Comparison of ENCODE assay signal across 8 cellular contexts in the genomic region with DNA sequence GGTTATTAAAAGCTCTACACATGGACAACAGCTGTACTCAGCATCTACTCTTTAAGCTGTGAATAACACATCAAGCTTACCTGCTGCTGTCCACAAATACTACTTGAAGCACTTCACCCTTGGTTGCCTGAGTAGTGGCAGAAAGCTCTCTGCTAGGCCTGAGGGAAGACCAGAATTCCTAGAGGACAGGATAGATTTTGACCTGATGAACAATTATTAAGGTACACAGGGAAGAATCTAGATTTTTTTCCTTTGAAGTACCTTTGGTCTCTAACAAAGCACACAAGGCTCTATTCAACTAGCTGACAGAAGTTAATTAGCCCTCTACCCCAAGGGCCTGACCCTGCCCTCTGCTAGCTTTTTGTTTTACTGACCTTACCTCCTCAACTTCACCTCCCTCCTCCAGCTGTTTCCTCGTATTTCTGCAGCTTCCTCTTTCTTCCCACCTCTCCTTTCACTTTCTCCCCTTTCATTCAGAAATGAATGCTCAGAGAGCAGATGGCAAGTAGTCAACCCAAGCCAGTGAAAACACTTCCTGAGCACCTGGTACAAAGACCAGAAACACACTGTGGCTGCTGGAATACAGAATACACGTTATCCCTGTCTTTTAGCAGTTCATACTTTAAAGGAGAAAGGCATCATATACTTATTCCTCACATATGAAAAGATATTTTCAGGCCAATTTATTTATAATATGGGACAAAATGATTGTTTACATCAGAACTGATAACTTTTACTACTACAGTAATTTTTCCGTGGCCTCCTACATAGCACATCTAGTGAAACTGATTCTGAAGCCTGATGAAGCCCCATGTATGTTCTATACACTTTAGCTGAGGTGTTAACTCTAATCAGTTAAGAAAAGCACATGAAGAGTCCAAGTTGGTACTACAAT. TPM values are rescaled to one million over a fixed set of nuclear protein-coding genes. Genes with fewer than 3 reads are reported as not detected.
A peak's percentile ranks its signal among the peaks of the same experiment; 100 is the strongest.
DNase-seq lines count a peak whose midpoint lies in the region; ATAC-seq and TF ChIP-seq lines count a peak whose summit lies in the region.

No MANE protein-coding gene starts in this region.

- no peaks in the 10 kb centered on the region for H3K27me3 ChIP-seq in CD4-positive, CD25-positive, alpha-beta regulatory T cell (ENCODE audit: control insufficient read depth, insufficient read depth, low read length)
- no peaks in the 10 kb centered on the region for H3K27me3 ChIP-seq in Panc1 (ENCODE audit: control insufficient read depth, insufficient read depth, low read length)

- ATAC-seq in CD4-positive, CD25-positive, alpha-beta regulatory T cell (ENCODE audit: low read depth in 2 of 2): no peak
- peak; percentile 10; the same call in 1 of the 2 replicates for ATAC-seq in Panc1
- ATAC-seq in activated CD4-positive, CD25-positive, alpha-beta regulatory T cell treated with anti-CD3 and anti-CD28 coated beads, Interleukin-2, amount 50 U/mL, for 24 hours: no peak
- no peak for ATAC-seq in HG02763 (IDR thresholded peaks at IDR 0.05; ENCODE audit: unreplicated experiment)

- peaks cover 16% of the 10 kb centered on the region for H3K4me1 ChIP-seq in CD4-positive, CD25-positive, alpha-beta regulatory T cell (ENCODE audit: control insufficient read depth, insufficient read depth, low read length, poor library complexity, severe bottlenecking)
- peaks cover 82% of the 10 kb centered on the region for H3K4me1 ChIP-seq in Panc1 (ENCODE audit: control insufficient read depth, insufficient read depth, low read length)

- no peak overlapping the region for H3K27ac ChIP-seq in CD4-positive, CD25-positive, alpha-beta regulatory T cell (ENCODE audit: insufficient read depth, low read length, poor library complexity, severe bottlenecking)
- H3K27ac ChIP-seq in Panc1 (ENCODE audit: low read length): peak overlapping the region; percentile 73

- intact Hi-C loops in Panc1 (cut with micrococcal nuclease; ENCODE audit: unreplicated experiment): loop anchor here (2.0 kb wide), 1 partner anchor 135 kb away; no protein-coding TSS in a partner anchor

- no peaks in the 10 kb centered on the region for H3K36me3 Mint-ChIP-seq in CD4-positive, CD25-positive, alpha-beta regulatory T cell
- no peaks in the 10 kb centered on the region for H3K36me3 Mint-ChIP-seq in glutamatergic neuron (ENCODE audit: unreplicated experiment)

- BruUV-seq in Panc1 (replicated peaks; lab: Mats Ljungman, UMichigan): no TSS peak

- in situ Hi-C loops in Panc1 (cut with HindIII; ENCODE audit: low pct_unique_long_range_greater_than_20kb, low sequenced_read_pairs): no loop called here

- TF ChIP-seq CTCF in Panc1 (IDR thresholded peaks at IDR 0.05): no peak
- no peak for TF ChIP-seq CTCF in glutamatergic neuron (IDR thresholded peaks at IDR 0.05; ENCODE audit: partially characterized antibody, unreplicated experiment)
- no peak for TF ChIP-seq CTCF in GM10266 (IDR thresholded peaks at IDR 0.05; ENCODE audit: control insufficient read depth, insufficient read depth, low read depth, missing control alignments)

- H3K9me3 Mint-ChIP-seq in CD4-positive, CD25-positive, alpha-beta regulatory T cell: peaks cover 0 to under 1% (median 0%) of the 10 kb centered on the region in 7 donors
- peaks cover 5% of the 10 kb centered on the region for H3K9me3 Mint-ChIP-seq in glutamatergic neuron (ENCODE audit: unreplicated experiment)

- CTCF ChIA-PET in HEK293T (lab: Yijun Ruan, JAX): interaction anchor here (1.1 to 7.7 kb wide), 2 partner anchors 78 to 136 kb away, joined by 3 to 84 read pairs; no protein-coding TSS in a partner anchor
- CTCF ChIA-PET in Panc1 (lab: Charles Lee): interaction anchor here (0.6 to 1.6 kb wide), 3 partner anchors 110 to 135 kb away, joined by 5 to 8 read pairs (median 6); no protein-coding TSS in a partner anchor

- H3K4me1 Mint-ChIP-seq in CD4-positive, CD25-positive, alpha-beta regulatory T cell: peaks cover 19 to 51% (median 36%) of the 10 kb centered on the region in 4 donors
- H3K4me1 Mint-ChIP-seq in glutamatergic neuron (ENCODE audit: low read depth, unreplicated experiment): peaks cover 31% of the 10 kb centered on the region

- POLR2A ChIA-PET in HEK293T (lab: Yijun Ruan, JAX) (interaction anchor here (0.9 to 5.9 kb wide), 3 partner anchors 13 to 101 kb away, joined by 3 to 42 read pairs (median 4); partner anchors contain the start of gene SRSF1), Panc1 (lab: Charles Lee) (interaction anchor here (0.7 to 1.2 kb wide), 6 partner anchors 9 to 135 kb away, joined by 3 to 8 read pairs (median 4); no protein-coding TSS in a partner anchor)

- peak overlapping the region in 2 of 4 donors; percentile 57 to 74 for H3K4me3 Mint-ChIP-seq in CD4-positive, CD25-positive, alpha-beta regulatory T cell
- H3K4me3 Mint-ChIP-seq in glutamatergic neuron (ENCODE audit: unreplicated experiment): peak overlapping the region; percentile 60

- no peaks in the 10 kb centered on the region for H3K9me3 ChIP-seq in CD4-positive, CD25-positive, alpha-beta regulatory T cell (ENCODE audit: control insufficient read depth in 2 of 2, low read length in 2 of 2)
- no peaks in the 10 kb centered on the region for H3K9me3 ChIP-seq in Panc1 (ENCODE audit: control insufficient read depth, insufficient read depth, low read depth, low read length)

- H3K27me3 Mint-ChIP-seq in CD4-positive, CD25-positive, alpha-beta regulatory T cell: no peaks in the 10 kb centered on the region
- peaks cover 2% of the 10 kb centered on the region for H3K27me3 Mint-ChIP-seq in glutamatergic neuron (ENCODE audit: unreplicated experiment)

- peaks cover 3% of the 10 kb centered on the region for H3K36me3 ChIP-seq in CD4-positive, CD25-positive, alpha-beta regulatory T cell (ENCODE audit: control insufficient read depth, insufficient read depth, low read length)
- peaks cover 19% of the 10 kb centered on the region for H3K36me3 ChIP-seq in Panc1 (ENCODE audit: control insufficient read depth, insufficient read depth, low read length)

- H3K4me3 ChIP-seq in CD4-positive, CD25-positive, alpha-beta regulatory T cell (ENCODE audit: low read depth, low read length): no peak overlapping the region
- H3K4me3 ChIP-seq in Panc1 (ENCODE audit: low read depth in 2 of 2, low read length in 2 of 2): no peak overlapping the region

- H3K27ac Mint-ChIP-seq in CD4-positive, CD25-positive, alpha-beta regulatory T cell: peak overlapping the region in 2 of 3 donors; percentile 83 to 91
- peak overlapping the region; percentile 71 for H3K27ac Mint-ChIP-seq in glutamatergic neuron (ENCODE audit: unreplicated experiment)

- DNase-seq in CD4-positive, CD25-positive, alpha-beta regulatory T cell: no peak
- DNase-seq in HEK293T (ENCODE audit: extremely low spot score): no peak
- no peak for DNase-seq in Panc1 (ENCODE audit: low read depth, low spot score)
- no peak for DNase-seq in glutamatergic neuron
- DNase-seq in GM10266 (ENCODE audit: extremely low spot score): no peak
- DNase-seq in HCEC 1CT: no peak

TF ChIP-seq in HEK293T, 16 proteins besides CTCF, POLR2A, EP300 and RAD21:
- TF ChIP-seq HDGF (IDR thresholded peaks at IDR 0.05; ENCODE audit: borderline replicate concordance) (no peak), FOXK2 (IDR thresholded peaks at IDR 0.05) (no peak), ARNT (IDR thresholded peaks at IDR 0.05) (no peak), FOXM1 (IDR thresholded peaks at IDR 0.05; ENCODE audit: borderline replicate concordance) (no peak), SP1 (IDR thresholded peaks at IDR 0.05) (no peak), ELF4 (IDR thresholded peaks at IDR 0.05) (0 out of 2 replicates have a peak, but pooled peaks have one; percentile 23), TARDBP (IDR thresholded peaks at IDR 0.05) (no peak), BHLHE40 (IDR thresholded peaks at IDR 0.05; ENCODE audit: borderline replicate concordance) (0 out of 2 replicates have a peak, but pooled peaks have one; percentile 16), L3MBTL2 (conservative IDR thresholded peaks at IDR 0.05) (no peak)

RNA-seq across cellular contexts. Expression of gene VEZF1, which starts 5.7 kb away (rescaled TPM):
- 50.9 TPM for total RNA-seq in CD4-positive, CD25-positive, alpha-beta regulatory T cell
- 10 to 100 TPM; 44.6 to 51.3 (median 48.1) TPM for polyA plus RNA-seq in CD4-positive, CD25-positive, alpha-beta regulatory T cell
- 73.5 TPM for total RNA-seq in Panc1 (2021; ENCODE audit: unreplicated experiment)
- polyA plus RNA-seq in Panc1 (2012; ENCODE audit: insufficient read length): 50.1 TPM
- 88.3 TPM for total RNA-seq in glutamatergic neuron (ENCODE audit: unreplicated experiment)

RNA-seq across cellular contexts. Expression of gene SRSF1, which starts 13.3 kb away (rescaled TPM):
- total RNA-seq in CD4-positive, CD25-positive, alpha-beta regulatory T cell: 114 TPM
- polyA plus RNA-seq in CD4-positive, CD25-positive, alpha-beta regulatory T cell: 10 to 100 TPM; 46.1 to 51.9 (median 49.7) TPM
- total RNA-seq in Panc1 (2021; ENCODE audit: unreplicated experiment) (362 TPM), glutamatergic neuron (ENCODE audit: unreplicated experiment) (227 TPM)
- 307 TPM for polyA plus RNA-seq in Panc1 (2012; ENCODE audit: insufficient read length)

RNA-seq across cellular contexts. Expression of gene CUEDC1, which starts 38.5 kb away (rescaled TPM):
- total RNA-seq in CD4-positive, CD25-positive, alpha-beta regulatory T cell: not detected
- not detected for polyA plus RNA-seq in CD4-positive, CD25-positive, alpha-beta regulatory T cell
- total RNA-seq in Panc1 (2021; ENCODE audit: unreplicated experiment) (103 TPM), glutamatergic neuron (ENCODE audit: unreplicated experiment) (22.9 TPM)
- 107 TPM for polyA plus RNA-seq in Panc1 (2012; ENCODE audit: insufficient read length)

Comparison
In these comparisons a context has a peak if more than half of its experiments do, and no peak if none do; other contexts are left out.
1. RNA of gene CUEDC1, which starts 38.5 kb away (total RNA-seq): 103 TPM in Panc1 (single experiment) and 22.9 TPM in glutamatergic neuron (single experiment); not detected in CD4-positive, CD25-positive, alpha-beta regulatory T cell (single experiment); every median in the first group is over 10 times any median in the second.